Comparison of ENCODE assay signal across 13 cellular contexts in the genomic region with DNA sequence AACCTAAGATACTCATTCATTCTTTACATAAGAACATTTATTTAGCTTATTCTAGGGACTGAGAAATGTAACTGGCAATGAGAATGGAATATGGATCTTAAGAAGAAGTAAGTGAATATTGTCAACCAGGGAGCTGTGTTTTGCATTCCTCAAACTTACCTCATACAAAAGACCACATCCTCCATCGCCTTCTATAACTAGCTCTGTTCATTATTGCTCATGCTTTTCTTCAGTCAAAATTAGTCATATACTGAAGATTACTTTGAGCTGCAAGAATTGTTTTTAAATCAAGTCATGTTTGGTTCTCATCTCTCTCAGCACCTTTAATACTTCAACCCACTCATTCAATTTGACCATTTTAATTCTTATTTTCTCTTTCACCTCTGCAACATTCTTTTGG.
DNase-seq lines count a peak whose midpoint lies in the region; ATAC-seq and TF ChIP-seq lines count a peak whose summit lies in the region.
"Had no signal": no experiment of that assay in that cellular context is flagged by ENCODE, and none has a peak within 500 bp of the region (broad histone marks: within the 10 kb centered on the region; RNA-seq: fewer than 3 reads in every experiment).

No MANE protein-coding gene starts in this region.

- H3K4me3 Mint-ChIP-seq in natural killer cell, result no peak overlapping the region
- H3K4me3 Mint-ChIP-seq: GM23338, type B pancreatic cell had no signal

- TF ChIP-seq POLR2A in gastrocnemius medialis (IDR thresholded peaks at IDR 0.05), result no peak

- no peaks in the 10 kb centered on the region for H3K36me3 ChIP-seq in gastrocnemius medialis

- peak in 2 of 3 donors; percentile 28 to 60 for ATAC-seq in natural killer cell
- no peak for ATAC-seq in gastrocnemius medialis
- ATAC-seq: GM23338, psoas muscle had no signal

- TF ChIP-seq CTCF in natural killer cell (IDR thresholded peaks at IDR 0.05), result no peak
- no peak for TF ChIP-seq CTCF in gastrocnemius medialis (IDR thresholded peaks at IDR 0.05 in 4 of 5, conservative IDR thresholded peaks at IDR 0.05 in 1 of 5)

- H3K9me3 Mint-ChIP-seq in natural killer cell, result no peaks in the 10 kb centered on the region
- H3K9me3 Mint-ChIP-seq: GM23338, type B pancreatic cell had no signal

- in situ Hi-C loops in gastrocnemius medialis (cut with MboI; ENCODE audit: low sequenced_read_pairs in 4 of 4), result no loop called here

- intact Hi-C loops in natural killer cell (cut with micrococcal nuclease) (no loop called here), gastrocnemius medialis (cut with DNase I; ENCODE audit: low total_unique reads) (no loop called here)

- no peaks in the 10 kb centered on the region for H3K36me3 Mint-ChIP-seq in natural killer cell
- H3K36me3 Mint-ChIP-seq: type B pancreatic cell had no signal

- H3K4me1 ChIP-seq in gastrocnemius medialis, result no peaks in the 10 kb centered on the region
- H3K4me1 ChIP-seq: psoas muscle had no signal

- DNase-seq in GM03348 (ENCODE audit: low spot score) (peak; percentile 42), HS-5 (ENCODE audit: low read depth) (peak; percentile 79), amniotic stem cell (lab: John Stamatoyannopoulos, UW) (peak; percentile 1), natural killer cell (no peak), gastrocnemius medialis (no peak), DMS53 treated with DMSO at 0.1 percent for 48 hours (lab: John Stamatoyannopoulos, UW; ENCODE audit: unreplicated experiment) (no peak)
- no peak for DNase-seq in stimulated activated CD4-positive, alpha-beta T cell treated with anti-CD3 and anti-CD28 coated beads, Interleukin-12 subunit alpha, Interleukin-12 subunit beta, amount 100 ng/mL, for 4 hours
- DNase-seq: glutamatergic neuron, NCI-H69, psoas muscle had no signal

- H3K4me1 Mint-ChIP-seq in natural killer cell, result peaks cover 13 to 33% of the 10 kb centered on the region in 2 donors

- no peak overlapping the region for H3K27ac ChIP-seq in gastrocnemius medialis
- H3K27ac ChIP-seq: psoas muscle had no signal

- H3K27ac Mint-ChIP-seq in natural killer cell, result peak overlapping the region; percentile 2 to 21
- H3K27ac Mint-ChIP-seq: GM23338, type B pancreatic cell had no signal

- no peaks in the 10 kb centered on the region for H3K27me3 ChIP-seq in gastrocnemius medialis

- no peak overlapping the region for H3K4me3 ChIP-seq in gastrocnemius medialis
- H3K4me3 ChIP-seq: GM23338, lung, psoas muscle had no signal

- no peaks in the 10 kb centered on the region for H3K9me3 ChIP-seq in gastrocnemius medialis
- H3K9me3 ChIP-seq: psoas muscle had no signal

- no peaks in the 10 kb centered on the region for H3K27me3 Mint-ChIP-seq in natural killer cell (ENCODE audit: low read depth in 2 of 2)
- H3K27me3 Mint-ChIP-seq: type B pancreatic cell had no signal

Comparison
In these comparisons a context has a peak if more than half of its experiments do, and no peak if none do; other contexts are left out.
1. DNase-seq: peak in GM03348 (single experiment), HS-5 (single experiment) and amniotic stem cell (single experiment); none in natural killer cell (single experiment), stimulated activated CD4-positive, alpha-beta T cell treated with anti-CD3 and anti-CD28 coated beads, Interleukin-12 subunit alpha, Interleukin-12 subunit beta, amount 100 ng/mL, for 4 hours (single experiment), gastrocnemius medialis (0 of 2) and DMS53 treated with DMSO at 0.1 percent for 48 hours (single experiment).
2. ATAC-seq: peak in natural killer cell (2 of 3); none in gastrocnemius medialis (0 of 2).